1 cellular context compared by ENCODE assay signal in genomic region chr4:4853921-4854648, GRCh38.
TF ChIP-seq lines count a peak whose summit lies in the region.

No MANE protein-coding gene starts in this region.

TF ChIP-seq in K562, 482 proteins besides CTCF, POLR2A, EP300 and RAD21 (continued from another document):
- TF ChIP-seq, protein P1, sequence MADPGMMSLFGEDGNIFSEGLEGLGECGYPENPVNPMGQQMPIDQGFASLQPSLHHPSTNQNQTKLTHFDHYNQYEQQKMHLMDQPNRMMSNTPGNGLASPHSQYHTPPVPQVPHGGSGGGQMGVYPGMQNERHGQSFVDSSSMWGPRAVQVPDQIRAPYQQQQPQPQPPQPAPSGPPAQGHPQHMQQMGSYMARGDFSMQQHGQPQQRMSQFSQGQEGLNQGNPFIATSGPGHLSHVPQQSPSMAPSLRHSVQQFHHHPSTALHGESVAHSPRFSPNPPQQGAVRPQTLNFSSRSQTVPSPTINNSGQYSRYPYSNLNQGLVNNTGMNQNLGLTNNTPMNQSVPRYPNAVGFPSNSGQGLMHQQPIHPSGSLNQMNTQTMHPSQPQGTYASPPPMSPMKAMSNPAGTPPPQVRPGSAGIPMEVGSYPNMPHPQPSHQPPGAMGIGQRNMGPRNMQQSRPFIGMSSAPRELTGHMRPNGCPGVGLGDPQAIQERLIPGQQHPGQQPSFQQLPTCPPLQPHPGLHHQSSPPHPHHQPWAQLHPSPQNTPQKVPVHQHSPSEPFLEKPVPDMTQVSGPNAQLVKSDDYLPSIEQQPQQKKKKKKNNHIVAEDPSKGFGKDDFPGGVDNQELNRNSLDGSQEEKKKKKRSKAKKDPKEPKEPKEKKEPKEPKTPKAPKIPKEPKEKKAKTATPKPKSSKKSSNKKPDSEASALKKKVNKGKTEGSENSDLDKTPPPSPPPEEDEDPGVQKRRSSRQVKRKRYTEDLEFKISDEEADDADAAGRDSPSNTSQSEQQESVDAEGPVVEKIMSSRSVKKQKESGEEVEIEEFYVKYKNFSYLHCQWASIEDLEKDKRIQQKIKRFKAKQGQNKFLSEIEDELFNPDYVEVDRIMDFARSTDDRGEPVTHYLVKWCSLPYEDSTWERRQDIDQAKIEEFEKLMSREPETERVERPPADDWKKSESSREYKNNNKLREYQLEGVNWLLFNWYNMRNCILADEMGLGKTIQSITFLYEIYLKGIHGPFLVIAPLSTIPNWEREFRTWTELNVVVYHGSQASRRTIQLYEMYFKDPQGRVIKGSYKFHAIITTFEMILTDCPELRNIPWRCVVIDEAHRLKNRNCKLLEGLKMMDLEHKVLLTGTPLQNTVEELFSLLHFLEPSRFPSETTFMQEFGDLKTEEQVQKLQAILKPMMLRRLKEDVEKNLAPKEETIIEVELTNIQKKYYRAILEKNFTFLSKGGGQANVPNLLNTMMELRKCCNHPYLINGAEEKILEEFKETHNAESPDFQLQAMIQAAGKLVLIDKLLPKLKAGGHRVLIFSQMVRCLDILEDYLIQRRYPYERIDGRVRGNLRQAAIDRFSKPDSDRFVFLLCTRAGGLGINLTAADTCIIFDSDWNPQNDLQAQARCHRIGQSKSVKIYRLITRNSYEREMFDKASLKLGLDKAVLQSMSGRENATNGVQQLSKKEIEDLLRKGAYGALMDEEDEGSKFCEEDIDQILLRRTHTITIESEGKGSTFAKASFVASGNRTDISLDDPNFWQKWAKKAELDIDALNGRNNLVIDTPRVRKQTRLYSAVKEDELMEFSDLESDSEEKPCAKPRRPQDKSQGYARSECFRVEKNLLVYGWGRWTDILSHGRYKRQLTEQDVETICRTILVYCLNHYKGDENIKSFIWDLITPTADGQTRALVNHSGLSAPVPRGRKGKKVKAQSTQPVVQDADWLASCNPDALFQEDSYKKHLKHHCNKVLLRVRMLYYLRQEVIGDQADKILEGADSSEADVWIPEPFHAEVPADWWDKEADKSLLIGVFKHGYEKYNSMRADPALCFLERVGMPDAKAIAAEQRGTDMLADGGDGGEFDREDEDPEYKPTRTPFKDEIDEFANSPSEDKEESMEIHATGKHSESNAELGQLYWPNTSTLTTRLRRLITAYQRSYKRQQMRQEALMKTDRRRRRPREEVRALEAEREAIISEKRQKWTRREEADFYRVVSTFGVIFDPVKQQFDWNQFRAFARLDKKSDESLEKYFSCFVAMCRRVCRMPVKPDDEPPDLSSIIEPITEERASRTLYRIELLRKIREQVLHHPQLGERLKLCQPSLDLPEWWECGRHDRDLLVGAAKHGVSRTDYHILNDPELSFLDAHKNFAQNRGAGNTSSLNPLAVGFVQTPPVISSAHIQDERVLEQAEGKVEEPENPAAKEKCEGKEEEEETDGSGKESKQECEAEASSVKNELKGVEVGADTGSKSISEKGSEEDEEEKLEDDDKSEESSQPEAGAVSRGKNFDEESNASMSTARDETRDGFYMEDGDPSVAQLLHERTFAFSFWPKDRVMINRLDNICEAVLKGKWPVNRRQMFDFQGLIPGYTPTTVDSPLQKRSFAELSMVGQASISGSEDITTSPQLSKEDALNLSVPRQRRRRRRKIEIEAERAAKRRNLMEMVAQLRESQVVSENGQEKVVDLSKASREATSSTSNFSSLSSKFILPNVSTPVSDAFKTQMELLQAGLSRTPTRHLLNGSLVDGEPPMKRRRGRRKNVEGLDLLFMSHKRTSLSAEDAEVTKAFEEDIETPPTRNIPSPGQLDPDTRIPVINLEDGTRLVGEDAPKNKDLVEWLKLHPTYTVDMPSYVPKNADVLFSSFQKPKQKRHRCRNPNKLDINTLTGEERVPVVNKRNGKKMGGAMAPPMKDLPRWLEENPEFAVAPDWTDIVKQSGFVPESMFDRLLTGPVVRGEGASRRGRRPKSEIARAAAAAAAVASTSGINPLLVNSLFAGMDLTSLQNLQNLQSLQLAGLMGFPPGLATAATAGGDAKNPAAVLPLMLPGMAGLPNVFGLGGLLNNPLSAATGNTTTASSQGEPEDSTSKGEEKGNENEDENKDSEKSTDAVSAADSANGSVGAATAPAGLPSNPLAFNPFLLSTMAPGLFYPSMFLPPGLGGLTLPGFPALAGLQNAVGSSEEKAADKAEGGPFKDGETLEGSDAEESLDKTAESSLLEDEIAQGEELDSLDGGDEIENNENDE (IDR thresholded peaks at IDR 0.05; ENCODE audit: low read depth, low read length), result no peak
- TF ChIP-seq NR2C2 (CRISPR knock-in tag; IDR thresholded peaks at IDR 0.05) (no peak), NR2C2 (tag; IDR thresholded peaks at IDR 0.05) (no peak), MAX (CRISPR knock-in tag; IDR thresholded peaks at IDR 0.05) (no peak), RBM25 (IDR thresholded peaks at IDR 0.05; ENCODE audit: low read depth, low read length, severe bottlenecking) (peak; percentile 74), ZFP36 (IDR thresholded peaks at IDR 0.05; ENCODE audit: low read depth, low read length, partially characterized antibody) (peak; percentile 53), MCM2 (IDR thresholded peaks at IDR 0.05; ENCODE audit: low read depth) (no peak)
TF ChIP-seq in K562: peak in this region for 2.
